15 cellular contexts compared by ENCODE assay signal in genomic region chr5:122602700-122603099, GRCh38.
DNase-seq lines count a peak whose midpoint lies in the region; ATAC-seq and TF ChIP-seq lines count a peak whose summit lies in the region.
"Had no signal": no experiment of that assay in that cellular context is flagged by ENCODE, and none has a peak within 500 bp of the region (broad histone marks: within the 10 kb centered on the region; RNA-seq: fewer than 3 reads in every experiment).

No MANE protein-coding gene starts in this region.

- TF ChIP-seq CTCF in LNCaP clone FGC (IDR thresholded peaks at IDR 0.05; ENCODE audit: control insufficient read depth, extremely low read depth, insufficient read depth) (no peak), chondrocyte (IDR thresholded peaks at IDR 0.05) (no peak), left lung (IDR thresholded peaks at IDR 0.05) (no peak)

- ATAC-seq in left lung (peak; percentile 56), HG03571 (IDR thresholded peaks at IDR 0.05; ENCODE audit: unreplicated experiment) (no peak)
- ATAC-seq: A549, GM23338, HepG2 had no signal

- H3K4me3 ChIP-seq in LNCaP clone FGC (ENCODE audit: low read depth, low read length) = no peak overlapping the region
- H3K4me3 ChIP-seq in left lung = no peak overlapping the region
- H3K4me3 ChIP-seq: A549, GM23338 had no signal

- DNase-seq in LNCaP clone FGC (ENCODE audit: low read depth) = peak; percentile 8
- DNase-seq in chondrocyte (ENCODE audit: low spot score) = no peak
- DNase-seq in left lung = no peak
- no peak for DNase-seq in NCI-H1436 (lab: John Stamatoyannopoulos, UW)
- no peak for DNase-seq in NCI-H187 (lab: John Stamatoyannopoulos, UW)
- DNase-seq in T-helper 1 cell = no peak
- DNase-seq: BE2C; CD4-positive, alpha-beta memory T cell; DMS79; H7 had no signal

- no peaks in the 10 kb centered on the region for H3K4me1 ChIP-seq in left lung
- H3K4me1 ChIP-seq: A549, BE2C had no signal

- no peaks in the 10 kb centered on the region for H3K36me3 Mint-ChIP-seq in chondrocyte (ENCODE audit: low read depth)
- H3K36me3 Mint-ChIP-seq: CD4-positive, alpha-beta memory T cell had no signal

- H3K36me3 ChIP-seq in left lung = no peaks in the 10 kb centered on the region
- H3K36me3 ChIP-seq: BE2C had no signal

- H3K27me3 Mint-ChIP-seq in chondrocyte (ENCODE audit: low read depth) = no peaks in the 10 kb centered on the region

- H3K9me3 Mint-ChIP-seq in chondrocyte (ENCODE audit: low read depth) = peaks cover 6% of the 10 kb centered on the region

- H3K27me3 ChIP-seq in left lung = no peaks in the 10 kb centered on the region
- H3K27me3 ChIP-seq: BE2C had no signal

- no peak overlapping the region for H3K27ac ChIP-seq in left lung
- H3K27ac ChIP-seq: A549, C4-2B had no signal

- H3K4me3 Mint-ChIP-seq in chondrocyte (ENCODE audit: unreplicated experiment) = no peak overlapping the region
- H3K4me3 Mint-ChIP-seq: CD4-positive, alpha-beta memory T cell; GM23338 had no signal

- peaks cover 33% of the 10 kb centered on the region for H3K4me1 Mint-ChIP-seq in chondrocyte (ENCODE audit: low read depth)
- H3K4me1 Mint-ChIP-seq: CD4-positive, alpha-beta memory T cell; GM23338 had no signal

- intact Hi-C loops in left lung (cut with DNase I) = no loop called here

- peak overlapping the region; percentile 54 for H3K27ac Mint-ChIP-seq in chondrocyte (ENCODE audit: unreplicated experiment)
- H3K27ac Mint-ChIP-seq: CD4-positive, alpha-beta memory T cell; GM23338 had no signal

- H3K9me3 ChIP-seq in left lung = peaks cover 0 to 4% of the 10 kb centered on the region in 2 donors
- H3K9me3 ChIP-seq: A549, BE2C had no signal
